ENCODE assay signal across 8 cellular contexts in genomic region chr1:28088168-28088961, GRCh38. TPM values are rescaled to one million over a fixed set of nuclear protein-coding genes. Genes with fewer than 3 reads are reported as not detected.
DNase-seq lines count a peak whose midpoint lies in the region; ATAC-seq and TF ChIP-seq lines count a peak whose summit lies in the region.

EYA3 (minus strand) TSS chr1:28088610; CDS start chr1:28058026, 30,584 bp downstream.

- peak within 1 kb of the TSS; percentile 65 for H3K27ac ChIP-seq in ACC112 (ENCODE audit: low read depth, low read length)
- H3K27ac ChIP-seq in VCaP = peak within 1 kb of the TSS; percentile 93
- peak within 1 kb of the TSS; percentile 90 to 95 for H3K27ac ChIP-seq in breast epithelium
- peak within 1 kb of the TSS; percentile 93 for H3K27ac ChIP-seq in skeletal muscle tissue (ENCODE audit: low read depth, low read length)

- H3K79me2 ChIP-seq in ACC112 (ENCODE audit: control insufficient read depth, insufficient read depth, low read length, unreplicated experiment) = peaks cover 49% of the 10 kb centered on the region

- peak; percentile 16 for TF ChIP-seq POLR2A in breast epithelium (IDR thresholded peaks at IDR 0.05)

- H3K27me3 ChIP-seq in ACC112 (ENCODE audit: insufficient read depth, low read length) (no peaks in the 10 kb centered on the region), breast epithelium (no peaks in the 10 kb centered on the region), skeletal muscle tissue (ENCODE audit: control insufficient read depth in 3 of 3, insufficient read depth in 3 of 3, low read length in 3 of 3) (no peaks in the 10 kb centered on the region)

- TF ChIP-seq CTCF in VCaP (conservative IDR thresholded peaks at IDR 0.05) (no peak), breast epithelium (IDR thresholded peaks at IDR 0.05) (peak in 1 of 3 donors; percentile 7)

- peak within 1 kb of the TSS; percentile 95 to 100 (median 97) for H3K9ac ChIP-seq in skeletal muscle tissue (ENCODE audit: low read depth in 1 of 3, low read length in 3 of 3)

- H3K4me1 ChIP-seq in ACC112 (ENCODE audit: control insufficient read depth, insufficient read depth, low read length, unreplicated experiment) (peaks cover 22% of the 10 kb centered on the region), breast epithelium (no peaks in the 10 kb centered on the region), skeletal muscle tissue (ENCODE audit: control insufficient read depth in 3 of 3, insufficient read depth in 3 of 3, low read length in 3 of 3) (peaks cover 19 to 22% (median 21%) of the 10 kb centered on the region in 3 donors)

- H3K4me3 ChIP-seq in ACC112 (ENCODE audit: low read depth, low read length) = peak within 1 kb of the TSS; percentile 84
- H3K4me3 ChIP-seq in breast epithelium = peak within 1 kb of the TSS; percentile 76 to 93 (median 77)
- H3K4me3 ChIP-seq in iPS-18c (ENCODE audit: insufficient read depth, low read depth, low read length) = peak within 1 kb of the TSS; percentile 96
- H3K4me3 ChIP-seq in skeletal muscle tissue (ENCODE audit: low read length in 3 of 3) = peak within 1 kb of the TSS; percentile 99 to 100 (median 100)

- ATAC-seq in GM18870 (IDR thresholded peaks at IDR 0.05; ENCODE audit: unreplicated experiment) (peak; percentile 78), HG03135 (IDR thresholded peaks at IDR 0.05; ENCODE audit: unreplicated experiment) (peak; percentile 79)

- DNase-seq in NCI-H2196 treated with DMSO at 0.1 percent for 48 hours (lab: John Stamatoyannopoulos, UW; ENCODE audit: unreplicated experiment) (peak; percentile 96), breast epithelium (ENCODE audit: low spot score in 2 of 2) (peak; percentile 98 to 99)

- H3K36me3 ChIP-seq in ACC112 (ENCODE audit: insufficient read depth, low read length) = no peaks in the 10 kb centered on the region
- H3K36me3 ChIP-seq in breast epithelium = no peaks in the 10 kb centered on the region
- H3K36me3 ChIP-seq in skeletal muscle tissue (ENCODE audit: control insufficient read depth in 3 of 3, insufficient read depth in 3 of 3, low read length in 3 of 3) = no peaks in the 10 kb centered on the region

- intact Hi-C loops in breast epithelium (cut with DNase I; ENCODE audit: low total_unique reads) = no loop called here

- peak within 1 kb of the TSS; percentile 63 for H2AFZ ChIP-seq in ACC112 (ENCODE audit: low read length, unreplicated experiment)

- H3K9me3 ChIP-seq in breast epithelium (no peaks in the 10 kb centered on the region), iPS-18c (ENCODE audit: control insufficient read depth, insufficient read depth, low read length) (no peaks in the 10 kb centered on the region), skeletal muscle tissue (ENCODE audit: control insufficient read depth in 3 of 3, low read length in 3 of 3) (no peaks in the 10 kb centered on the region)

RNA-seq across cellular contexts. Expression of gene EYA3, which starts in this region (rescaled TPM):
- total RNA-seq in breast epithelium (10 to 100 TPM; 12.2 to 22.6 (median 18.1) TPM), skeletal muscle tissue (9.9 TPM)

Comparison
In these comparisons a context has a peak if more than half of its experiments do, and no peak if none do; other contexts are left out.
1. Peak in every context shown above with its lines: DNase-seq, ATAC-seq, H3K4me3 ChIP-seq and H3K27ac ChIP-seq.